8 cellular contexts compared by ENCODE assay signal in the genomic region with DNA sequence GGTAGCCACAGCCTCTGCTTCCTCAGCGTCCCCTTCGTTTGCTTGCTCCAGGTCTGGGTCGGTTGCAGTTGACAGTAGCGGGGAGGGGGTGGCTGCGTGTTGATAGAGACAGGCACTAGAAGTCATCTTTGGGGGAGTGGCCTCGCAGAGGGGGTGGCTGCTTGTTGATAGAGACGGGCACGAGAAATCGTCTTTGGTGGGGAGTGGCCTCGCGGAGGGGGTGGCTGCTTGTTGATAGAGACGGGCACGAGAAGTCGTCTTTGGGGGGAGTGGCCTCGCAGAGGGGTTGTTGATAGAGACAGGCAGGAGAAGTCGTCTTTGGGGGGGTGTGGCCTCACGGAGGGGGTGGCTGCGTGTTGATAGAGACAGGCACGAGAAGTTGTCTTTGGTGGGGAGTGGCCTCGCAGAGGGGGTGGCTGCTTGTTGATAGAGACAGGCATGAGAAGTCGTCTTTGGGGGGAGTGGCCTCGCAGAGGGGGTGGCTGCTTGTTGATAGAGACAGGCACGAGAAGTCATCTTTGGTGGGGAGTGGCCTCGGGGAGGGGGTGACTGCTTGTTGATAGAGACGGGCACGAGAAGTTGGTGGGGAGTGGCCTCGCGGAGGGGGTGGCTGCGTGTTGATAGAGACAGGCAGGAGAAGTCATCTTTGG.
DNase-seq lines count a peak whose midpoint lies in the region; ATAC-seq lines count a peak whose summit lies in the region.

No MANE protein-coding gene starts in this region.

- H3K4me3 Mint-ChIP-seq in central memory CD8-positive, alpha-beta T cell: peak overlapping the region; percentile 75

- peak; percentile 63 for ATAC-seq in central memory CD8-positive, alpha-beta T cell (replicated peaks; ENCODE audit: extremely low read depth, poor library complexity, severe bottlenecking)
- no peak for ATAC-seq in GM21526 (IDR thresholded peaks at IDR 0.05; ENCODE audit: low FRiP score, unreplicated experiment)
- ATAC-seq in GM18867 (IDR thresholded peaks at IDR 0.05; ENCODE audit: unreplicated experiment): no peak

- H3K27me3 Mint-ChIP-seq in central memory CD8-positive, alpha-beta T cell: no peaks in the 10 kb centered on the region

- peaks cover 8% of the 10 kb centered on the region for H3K36me3 Mint-ChIP-seq in central memory CD8-positive, alpha-beta T cell (ENCODE audit: insufficient read depth)

- peaks cover 65% of the 10 kb centered on the region for H3K4me1 Mint-ChIP-seq in central memory CD8-positive, alpha-beta T cell

- no peaks in the 10 kb centered on the region for H3K9me3 Mint-ChIP-seq in central memory CD8-positive, alpha-beta T cell

- DNase-seq in AG08396 (ENCODE audit: low spot score) (peak; percentile 46), M059J (ENCODE audit: low read depth) (peak; percentile 19), mesenteric fat pad (ENCODE audit: low spot score) (peak; percentile 59), GDM1 (lab: John Stamatoyannopoulos, UW) (no peak), NCI-H2081 treated with DMSO at 0.1 percent for 48 hours (lab: John Stamatoyannopoulos, UW) (no peak)
- DNase-seq in central memory CD8-positive, alpha-beta T cell (ENCODE audit: low spot score in 2 of 2): peak in 1 of 2 donors; percentile 27

- H3K27ac Mint-ChIP-seq in central memory CD8-positive, alpha-beta T cell (ENCODE audit: low read depth): peak overlapping the region; percentile 88

Comparison
In these comparisons a context has a peak if more than half of its experiments do, and no peak if none do; other contexts are left out.
1. DNase-seq: peak in AG08396 (single experiment), M059J (single experiment) and mesenteric fat pad (single experiment); none in GDM1 (single experiment) and NCI-H2081 treated with DMSO at 0.1 percent for 48 hours (single experiment).